ENCODE assay signal across 9 cellular contexts in genomic region chr6:117372289-117372688, GRCh38. TPM values are rescaled to one million over a fixed set of nuclear protein-coding genes. Genes with fewer than 3 reads are reported as not detected.
"Had no signal": no experiment of that assay in that cellular context is flagged by ENCODE, and none has a peak within 500 bp of the region (broad histone marks: within the 10 kb centered on the region; RNA-seq: fewer than 3 reads in every experiment).

No MANE protein-coding gene starts in this region.

RNA-seq across cellular contexts. Expression of gene ROS1, which starts 53.5 kb away (rescaled TPM):
- total RNA-seq: activated CD4-positive, alpha-beta memory T cell treated with anti-CD3 and anti-CD28 coated beads for 36 hours; activated naive CD4-positive, alpha-beta T cell treated with anti-CD3 and anti-CD28 coated beads for 36 hours; foreskin keratinocyte; mesothelial cell of epicardium; omental fat pad; pulmonary artery endothelial cell; right atrium auricular region; T-helper 2 cell treated with Interferon-gamma antibody and Interleukin-4, amounts not matched to agents 100 ng/mL and 5 ng/mL, for 36 hours; tibial nerve had no signal
